In the genomic region with DNA sequence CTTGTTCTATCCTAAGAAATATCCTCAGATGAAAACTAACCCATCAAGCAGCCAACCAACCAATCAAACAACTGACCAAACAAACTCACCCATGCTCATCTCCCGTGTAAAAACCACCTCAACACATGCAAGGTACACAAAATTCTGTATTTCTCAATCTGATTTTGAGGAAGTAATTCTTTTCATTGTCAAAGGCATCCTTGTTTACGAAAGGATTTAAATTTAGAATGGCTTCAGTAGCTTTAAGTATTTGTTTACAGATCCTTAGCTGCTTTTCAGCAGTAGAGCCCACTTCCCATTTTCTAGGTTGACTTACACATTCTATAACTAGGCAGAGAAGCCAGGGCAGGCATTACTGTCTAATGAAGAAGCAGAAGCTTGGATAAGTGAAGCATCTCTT, we compare ENCODE assay signal across 17 cellular contexts.
DNase-seq lines count a peak whose midpoint lies in the region; ATAC-seq and TF ChIP-seq lines count a peak whose summit lies in the region.
"Had no signal": no experiment of that assay in that cellular context is flagged by ENCODE, and none has a peak within 500 bp of the region (broad histone marks: within the 10 kb centered on the region; RNA-seq: fewer than 3 reads in every experiment).

No MANE protein-coding gene starts in this region.

- H3K4me1 ChIP-seq in psoas muscle, result no peaks in the 10 kb centered on the region

- peak; percentile 60 for ATAC-seq in GM19043 (IDR thresholded peaks at IDR 0.05; ENCODE audit: low read depth, unreplicated experiment)
- ATAC-seq in HG02623 (IDR thresholded peaks at IDR 0.05; ENCODE audit: unreplicated experiment), result peak; percentile 42
- peak; percentile 44 for ATAC-seq in HG03442 (IDR thresholded peaks at IDR 0.05; ENCODE audit: unreplicated experiment)
- ATAC-seq in psoas muscle, result no peak
- ATAC-seq: Right ventricle myocardium inferior, WTC11 had no signal

- H3K9me3 ChIP-seq in psoas muscle, result no peaks in the 10 kb centered on the region

- TF ChIP-seq CTCF in GM12864 (IDR thresholded peaks at IDR 0.05; ENCODE audit: low read depth, low read length, missing control alignments) (no peak), psoas muscle (IDR thresholded peaks at IDR 0.05) (no peak)

- intact Hi-C loops in posterior vena cava (cut with DNase I) (no loop called here), psoas muscle (cut with DNase I) (no loop called here)

- no peaks in the 10 kb centered on the region for H3K27me3 ChIP-seq in psoas muscle (ENCODE audit: insufficient read depth in 3 of 3, low read length in 2 of 3)

- no peak overlapping the region for H3K27ac ChIP-seq in psoas muscle

- H3K4me3 ChIP-seq in GM12864 (ENCODE audit: low read depth, low read length) (no peak overlapping the region), psoas muscle (no peak overlapping the region)

- no peaks in the 10 kb centered on the region for H3K36me3 ChIP-seq in psoas muscle (ENCODE audit: insufficient read depth in 1 of 2, low read depth in 1 of 2)

- 81 to 83% (median 83%) methylated on average over 2 of the region's 2 CpGs for WGBS in psoas muscle, 3 donors

- DNase-seq in GM12864 (ENCODE audit: low read depth) (peak; percentile 18), NCI-H2081 (lab: John Stamatoyannopoulos, UW) (no peak), posterior vena cava (ENCODE audit: low spot score) (no peak), psoas muscle (no peak), nucleus accumbens (lab: John Stamatoyannopoulos, UW) (no peak)
- DNase-seq: caudate nucleus; CD4-positive, alpha-beta memory T cell; DMS79; effector memory CD4-positive, alpha-beta T cell; hypothalamus; NCI-H1417; NCI-H226 had no signal

Comparison
In these comparisons a context has a peak if more than half of its experiments do, and no peak if none do; other contexts are left out.
1. ATAC-seq: peak in GM19043 (single experiment), HG02623 (single experiment) and HG03442 (single experiment); none in psoas muscle (0 of 4).